In the genomic region with DNA sequence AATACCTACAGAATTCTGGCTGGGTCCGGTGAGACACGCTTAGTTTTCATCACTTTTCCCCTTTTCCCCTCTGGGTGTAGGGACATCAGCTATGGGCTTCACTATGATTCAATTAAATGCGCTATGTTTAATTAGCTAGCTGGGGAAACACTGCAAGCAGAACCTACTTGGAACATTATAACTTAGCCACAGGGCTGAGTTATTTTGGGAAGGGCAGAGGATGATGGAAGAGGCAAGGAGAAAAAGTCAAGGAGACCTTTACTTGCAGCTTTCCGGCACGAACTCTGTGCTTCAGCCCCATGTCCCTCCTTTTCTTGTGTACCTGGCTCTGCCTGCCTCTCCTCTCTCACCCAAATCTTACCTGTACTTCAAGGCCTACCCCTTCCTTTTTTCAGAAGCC, we compare ENCODE assay signal across 18 cellular contexts.
"Had no signal": no experiment of that assay in that cellular context is flagged by ENCODE, and none has a peak within 500 bp of the region (broad histone marks: within the 10 kb centered on the region; RNA-seq: fewer than 3 reads in every experiment).

No MANE protein-coding gene starts in this region.

- H3K27ac Mint-ChIP-seq: mesothelial cell of epicardium, naive B cell had no signal

- DNase-seq: dermis blood vessel endothelial cell; dorsolateral prefrontal cortex; effector CD4-positive, alpha-beta T cell; effector memory CD4-positive, alpha-beta T cell; foreskin keratinocyte; heart right ventricle; hippocampal formation; left colon; left ventricle myocardium inferior; lower lobe of right lung; mesenchymal stem cell; mucosa of descending colon; naive B cell had no signal

- H3K36me3 Mint-ChIP-seq: mesothelial cell of epicardium, naive B cell had no signal

- H3K4me1 ChIP-seq: esophagus muscularis mucosa, foreskin keratinocyte, gastroesophageal sphincter, lower lobe of right lung had no signal

- H3K4me3 ChIP-seq: coronary artery, dorsolateral prefrontal cortex, esophagus muscularis mucosa, gastroesophageal sphincter, heart right ventricle, left ventricle myocardium inferior, lower lobe of right lung, mucosa of descending colon had no signal

- H3K27me3 ChIP-seq: esophagus muscularis mucosa, foreskin keratinocyte, heart right ventricle had no signal

- H3K4me1 Mint-ChIP-seq: naive B cell had no signal

- H3K27ac ChIP-seq: coronary artery, dorsolateral prefrontal cortex, esophagus muscularis mucosa, foreskin keratinocyte, gastroesophageal sphincter, heart right ventricle, left ventricle myocardium inferior, lower lobe of right lung had no signal

- H3K36me3 ChIP-seq: esophagus muscularis mucosa, gastroesophageal sphincter, heart right ventricle, left ventricle myocardium inferior, lower lobe of right lung had no signal

- ATAC-seq: foreskin keratinocyte, gastroesophageal sphincter, left colon, left lobe of liver, lower lobe of right lung, mucosa of descending colon had no signal

- H3K4me3 Mint-ChIP-seq: mesothelial cell of epicardium, naive B cell had no signal
